Comparison of ENCODE assay signal across 13 cellular contexts in the genomic region with DNA sequence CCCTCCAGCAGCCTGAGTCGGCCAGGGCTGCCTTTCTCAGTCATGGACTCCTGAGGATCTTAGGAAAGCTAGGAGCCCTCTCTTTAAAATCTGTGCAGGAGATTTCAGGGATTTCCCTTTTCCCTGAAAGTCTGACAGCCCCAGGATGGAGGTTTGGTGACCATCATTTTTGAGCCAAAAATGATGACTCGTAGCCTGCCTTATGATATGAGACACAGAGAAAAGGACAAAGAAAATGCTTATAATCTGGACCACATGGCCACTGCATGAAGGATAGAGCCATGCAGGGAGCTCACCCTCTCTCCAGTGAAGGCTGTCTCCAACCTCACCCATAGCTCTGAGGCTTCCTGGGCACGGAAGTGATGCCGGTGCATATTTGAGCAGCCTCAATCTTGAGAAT.
"Had no signal": no experiment of that assay in that cellular context is flagged by ENCODE, and none has a peak within 500 bp of the region (broad histone marks: within the 10 kb centered on the region; RNA-seq: fewer than 3 reads in every experiment).

No MANE protein-coding gene starts in this region.

- ATAC-seq: activated CD4-positive, alpha-beta T cell treated with anti-CD3 and anti-CD28 coated beads for 36 hours; activated T-helper 17 cell treated with anti-CD3 and anti-CD28 coated beads, Interleukin-2, amount 50 U/mL, for 72 hours; esophagus mucosa; left lung; WTC11 had no signal

- H3K36me3 ChIP-seq: left lung, tibial nerve had no signal

- H3K4me1 ChIP-seq: left lung had no signal

- H3K9me3 ChIP-seq: left lung, tibial nerve had no signal

- H3K4me3 ChIP-seq: left lung, tibial nerve had no signal

- H3K27ac ChIP-seq: left lung, tibial nerve had no signal

- H3K27me3 ChIP-seq: left lung, tibial nerve had no signal

- DNase-seq: activated CD4-positive, alpha-beta T cell treated with anti-CD3 and anti-CD28 coated beads for 36 hours; activated CD4-positive, alpha-beta T cell treated with anti-CD3 and anti-CD28 coated beads, Interleukin-2, amount 50 U/mL, for 48 hours; activated naive CD4-positive, alpha-beta T cell treated with Interleukin-2 at 50 U/mL for 16 hours; aorta; cortex of kidney; effector CD4-positive, alpha-beta T cell; kidney; left lung; occipital lobe had no signal
